Comparison of ENCODE assay signal across 29 cellular contexts in the genomic region with DNA sequence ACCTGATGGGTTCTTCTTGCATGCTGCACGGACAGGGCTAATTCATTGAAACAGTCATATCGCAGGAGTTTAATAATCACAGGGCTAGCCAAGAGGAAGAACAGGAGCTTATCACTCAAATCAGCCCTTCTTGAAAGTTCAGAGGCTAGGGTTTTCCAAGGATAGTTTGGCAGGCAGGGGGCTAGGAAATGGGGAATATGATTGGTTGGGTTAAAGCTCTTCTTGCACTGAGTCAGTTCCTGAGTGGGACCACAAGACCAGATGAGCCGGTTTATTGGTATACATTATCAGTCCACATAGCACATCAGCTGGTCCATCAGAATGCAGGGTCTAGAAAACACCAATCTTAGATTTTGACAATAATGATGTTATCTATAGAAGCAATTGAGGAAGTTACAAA.
"Had no signal": no experiment of that assay in that cellular context is flagged by ENCODE, and none has a peak within 500 bp of the region (broad histone marks: within the 10 kb centered on the region; RNA-seq: fewer than 3 reads in every experiment).

No MANE protein-coding gene starts in this region.

- H2AFZ ChIP-seq: hepatocyte had no signal

- ATAC-seq: activated CD4-positive, alpha-beta T cell treated with anti-CD3 and anti-CD28 coated beads for 36 hours; activated CD8-positive, alpha-beta T cell treated with anti-CD3 and anti-CD28 coated beads, Interleukin-2, amount 10 ng/mL, durations not matched to agents 7 days and 5 days; activated naive CD4-positive, alpha-beta T cell treated with anti-CD3 and anti-CD28 coated beads, Interleukin-2, amount 50 U/mL, for 72 hours; activated T-cell treated with anti-CD3 and anti-CD28 coated beads, Interleukin-2, amount 50 U/mL, for 72 hours; foreskin keratinocyte; gastrocnemius medialis; heart left ventricle had no signal

- H3K9me3 ChIP-seq: ascending aorta, breast epithelium, colonic mucosa, gastrocnemius medialis had no signal

- H3K4me1 Mint-ChIP-seq: activated CD4-positive, alpha-beta T cell treated with anti-CD3 and anti-CD28 coated beads for 36 hours; activated CD4-positive, alpha-beta T cell treated with anti-CD3 and anti-CD28 coated beads, Interleukin-2, amount 10 ng/mL, durations not matched to agents 24 days and 14 days; activated naive CD4-positive, alpha-beta T cell treated with anti-CD3 and anti-CD28 coated beads, Interleukin-2, amount 10 ng/mL, durations not matched to agents 7 days and 5 days; activated naive CD8-positive, alpha-beta T cell treated with anti-CD3 and anti-CD28 coated beads, Interleukin-2, amount 10 ng/mL, durations not matched to agents 7 days and 5 days; brain had no signal

- H3K27ac ChIP-seq: ascending aorta, breast epithelium, cardiac muscle cell, colonic mucosa, epithelial cell of prostate, foreskin keratinocyte, gastrocnemius medialis, heart left ventricle, hepatocyte had no signal

- H3K4me1 ChIP-seq: ascending aorta, breast epithelium, colonic mucosa, foreskin keratinocyte, gastrocnemius medialis, heart left ventricle had no signal

- H3K4me2 ChIP-seq: hepatocyte had no signal

- H3K27me3 ChIP-seq: ascending aorta, breast epithelium, cardiac muscle cell, colonic mucosa, foreskin keratinocyte, gastrocnemius medialis, heart left ventricle, hepatocyte had no signal

- H3K4me3 ChIP-seq: ascending aorta, breast epithelium, cardiac muscle cell, colonic mucosa, gastrocnemius medialis, heart left ventricle, hepatocyte had no signal

- DNase-seq: activated CD4-positive, alpha-beta memory T cell treated with anti-CD3 and anti-CD28 coated beads for 36 hours; activated CD4-positive, alpha-beta T cell treated with anti-CD3 and anti-CD28 coated beads for 36 hours; activated CD4-positive, alpha-beta T cell treated with anti-CD3 and anti-CD28 coated beads, Interleukin-2, amount 10 ng/mL, durations not matched to agents 24 days and 14 days; activated CD4-positive, CD25-positive, alpha-beta regulatory T cell; activated CD4-positive, CD25-positive, alpha-beta regulatory T cell treated with anti-CD3 and anti-CD28 coated beads, Interleukin-2, amount 50 U/mL, for 72 hours; activated CD8-positive, alpha-beta memory T cell treated with anti-CD3 and anti-CD28 coated beads, Interleukin-2, amount 50 U/mL, for 48 hours; activated CD8-positive, alpha-beta T cell treated with anti-CD3 and anti-CD28 coated beads, Interleukin-2, amount 10 ng/mL, durations not matched to agents 7 days and 5 days; activated gamma-delta T cell; activated naive CD4-positive, alpha-beta T cell; activated naive CD4-positive, alpha-beta T cell treated with anti-CD3 and anti-CD28 coated beads, Interleukin-2, amount 10 ng/mL, durations not matched to agents 7 days and 5 days; activated naive CD8-positive, alpha-beta T cell treated with anti-CD3 and anti-CD28 coated beads, Interleukin-2, amount 10 ng/mL, durations not matched to agents 7 days and 5 days; activated T-cell treated with anti-CD3 and anti-CD28 coated beads for 4 hours; activated T-cell treated with anti-CD3 and anti-CD28 coated beads, Interleukin-2, amount 50 U/mL, for 24 hours; activated T-cell treated with anti-CD3 and anti-CD28 coated beads, Interleukin-2, amount 50 U/mL, for 72 hours; central memory CD4-positive, alpha-beta T cell; cerebellar nuclear complex; colonic mucosa; effector CD8-positive, alpha-beta T cell; foreskin keratinocyte; gastrocnemius medialis; glutamatergic neuron; heart left ventricle had no signal

- H3K27ac Mint-ChIP-seq: activated CD4-positive, alpha-beta memory T cell treated with anti-CD3 and anti-CD28 coated beads for 36 hours; activated CD4-positive, alpha-beta T cell treated with anti-CD3 and anti-CD28 coated beads for 36 hours; activated CD4-positive, alpha-beta T cell treated with anti-CD3 and anti-CD28 coated beads, Interleukin-2, amount 10 ng/mL, durations not matched to agents 24 days and 14 days; activated CD8-positive, alpha-beta T cell treated with anti-CD3 and anti-CD28 coated beads, Interleukin-2, amount 10 ng/mL, durations not matched to agents 7 days and 5 days; activated naive CD4-positive, alpha-beta T cell treated with anti-CD3 and anti-CD28 coated beads, Interleukin-2, amount 10 ng/mL, durations not matched to agents 7 days and 5 days; activated naive CD4-positive, alpha-beta T cell treated with anti-CD3 and anti-CD28 coated beads, Interleukin-2, amount 50 U/mL, for 72 hours; activated naive CD8-positive, alpha-beta T cell treated with anti-CD3 and anti-CD28 coated beads, Interleukin-2, amount 10 ng/mL, durations not matched to agents 7 days and 5 days; activated T-cell treated with anti-CD3 and anti-CD28 coated beads, Interleukin-2, amount 50 U/mL, for 24 hours; activated T-cell treated with anti-CD3 and anti-CD28 coated beads, Interleukin-2, amount 50 U/mL, for 72 hours; brain had no signal

- H3K4me3 Mint-ChIP-seq: activated CD4-positive, alpha-beta memory T cell treated with anti-CD3 and anti-CD28 coated beads for 36 hours; activated CD4-positive, alpha-beta T cell treated with anti-CD3 and anti-CD28 coated beads for 36 hours; activated CD4-positive, alpha-beta T cell treated with anti-CD3 and anti-CD28 coated beads, Interleukin-2, amount 10 ng/mL, durations not matched to agents 24 days and 14 days; activated CD8-positive, alpha-beta T cell treated with anti-CD3 and anti-CD28 coated beads, Interleukin-2, amount 10 ng/mL, durations not matched to agents 7 days and 5 days; activated naive CD4-positive, alpha-beta T cell treated with anti-CD3 and anti-CD28 coated beads, Interleukin-2, amount 10 ng/mL, durations not matched to agents 7 days and 5 days; activated naive CD8-positive, alpha-beta T cell treated with anti-CD3 and anti-CD28 coated beads, Interleukin-2, amount 10 ng/mL, durations not matched to agents 7 days and 5 days; activated T-cell treated with anti-CD3 and anti-CD28 coated beads, Interleukin-2, amount 50 U/mL, for 24 hours; activated T-cell treated with anti-CD3 and anti-CD28 coated beads, Interleukin-2, amount 50 U/mL, for 72 hours; brain had no signal

- H3K79me2 ChIP-seq: hepatocyte had no signal

- H3K36me3 ChIP-seq: ascending aorta, breast epithelium, cardiac muscle cell, colonic mucosa, gastrocnemius medialis, heart left ventricle had no signal

- H3K36me3 Mint-ChIP-seq: activated CD4-positive, alpha-beta memory T cell treated with anti-CD3 and anti-CD28 coated beads for 36 hours; activated naive CD4-positive, alpha-beta T cell treated with anti-CD3 and anti-CD28 coated beads, Interleukin-2, amount 10 ng/mL, durations not matched to agents 7 days and 5 days; activated naive CD8-positive, alpha-beta T cell treated with anti-CD3 and anti-CD28 coated beads, Interleukin-2, amount 10 ng/mL, durations not matched to agents 7 days and 5 days; brain had no signal
